Comparison of ENCODE assay signal across 17 cellular contexts in genomic region chr1:8589571-8589970, GRCh38.
DNase-seq lines count a peak whose midpoint lies in the region; ATAC-seq and TF ChIP-seq lines count a peak whose summit lies in the region.
"Had no signal": no experiment of that assay in that cellular context is flagged by ENCODE, and none has a peak within 500 bp of the region (broad histone marks: within the 10 kb centered on the region; RNA-seq: fewer than 3 reads in every experiment).

No MANE protein-coding gene starts in this region.

- DNase-seq in ELF-1 (ENCODE audit: low read depth, low spot score): peak; percentile 19
- DNase-seq in LHCN-M2 (ENCODE audit: low read depth): peak; percentile 42
- no peak for DNase-seq in glutamatergic neuron
- peak; percentile 34 for DNase-seq in osteoblast (ENCODE audit: insufficient read length, low spot score, missing footprints)
- no peak for DNase-seq in NK-92 (lab: John Stamatoyannopoulos, UW; ENCODE audit: unreplicated experiment)
- DNase-seq in HCEC 1CT: no peak
- DNase-seq: ACHN, Calu3, DMS79, Karpas-422, NCI-H1417 treated with DMSO at 0.1 percent for 48 hours, NCI-H2029 treated with DMSO at 0.1 percent for 48 hours, NCI-H510A treated with DMSO at 0.1 percent for 48 hours, SHP77 treated with DMSO at 0.1 percent for 48 hours had no signal

- no peaks in the 10 kb centered on the region for H3K27me3 ChIP-seq in osteoblast (ENCODE audit: insufficient read depth, low read length)

- H3K27ac Mint-ChIP-seq in glutamatergic neuron (ENCODE audit: unreplicated experiment): peak overlapping the region; percentile 44

- H3K27me3 Mint-ChIP-seq in glutamatergic neuron (ENCODE audit: unreplicated experiment): peaks cover 17% of the 10 kb centered on the region
- H3K27me3 Mint-ChIP-seq: CD4-positive, CD25-positive, alpha-beta regulatory T cell had no signal

- peaks cover 63% of the 10 kb centered on the region for H3K4me1 Mint-ChIP-seq in glutamatergic neuron (ENCODE audit: low read depth, unreplicated experiment)

- TF ChIP-seq CTCF in glutamatergic neuron (IDR thresholded peaks at IDR 0.05; ENCODE audit: partially characterized antibody, unreplicated experiment) (no peak), osteoblast (IDR thresholded peaks at IDR 0.05; ENCODE audit: extremely low read depth, low read depth, low read length) (no peak)

- H3K36me3 Mint-ChIP-seq in glutamatergic neuron (ENCODE audit: unreplicated experiment): peaks cover 8% of the 10 kb centered on the region

- no peak overlapping the region for H2AFZ ChIP-seq in osteoblast (ENCODE audit: low read length)

- H4K20me1 ChIP-seq in osteoblast (ENCODE audit: insufficient read depth, low read length): peaks cover 10% of the 10 kb centered on the region

- H3K79me2 ChIP-seq in osteoblast (ENCODE audit: insufficient read depth, low read length): peaks cover 60% of the 10 kb centered on the region

- H3K4me2 ChIP-seq in osteoblast (ENCODE audit: insufficient read depth, low read length): no peak overlapping the region

- H3K36me3 ChIP-seq in osteoblast (ENCODE audit: insufficient read depth, low read length): no peaks in the 10 kb centered on the region

- H3K27ac ChIP-seq in osteoblast (ENCODE audit: low read depth, low read length): no peak overlapping the region

- H3K4me3 Mint-ChIP-seq in glutamatergic neuron (ENCODE audit: unreplicated experiment): no peak overlapping the region
- H3K4me3 Mint-ChIP-seq: CD4-positive, CD25-positive, alpha-beta regulatory T cell had no signal

- no peaks in the 10 kb centered on the region for H3K9me3 ChIP-seq in osteoblast (ENCODE audit: low read depth, low read length)

- H3K4me1 ChIP-seq in osteoblast (ENCODE audit: insufficient read depth, low read length): no peaks in the 10 kb centered on the region

- ATAC-seq in HG02678 (IDR thresholded peaks at IDR 0.05; ENCODE audit: unreplicated experiment): no peak
- ATAC-seq: HepG2 had no signal

- no peak overlapping the region for H3K4me3 ChIP-seq in osteoblast (ENCODE audit: insufficient read depth, low read length)

- H3K9me3 Mint-ChIP-seq in glutamatergic neuron (ENCODE audit: unreplicated experiment): peaks cover 6% of the 10 kb centered on the region

Comparison
In these comparisons a context has a peak if more than half of its experiments do, and no peak if none do; other contexts are left out.
1. DNase-seq: peak in ELF-1 (single experiment), LHCN-M2 (single experiment) and osteoblast (single experiment); none in glutamatergic neuron (single experiment), NK-92 (single experiment) and HCEC 1CT (single experiment).